In the genomic region with DNA sequence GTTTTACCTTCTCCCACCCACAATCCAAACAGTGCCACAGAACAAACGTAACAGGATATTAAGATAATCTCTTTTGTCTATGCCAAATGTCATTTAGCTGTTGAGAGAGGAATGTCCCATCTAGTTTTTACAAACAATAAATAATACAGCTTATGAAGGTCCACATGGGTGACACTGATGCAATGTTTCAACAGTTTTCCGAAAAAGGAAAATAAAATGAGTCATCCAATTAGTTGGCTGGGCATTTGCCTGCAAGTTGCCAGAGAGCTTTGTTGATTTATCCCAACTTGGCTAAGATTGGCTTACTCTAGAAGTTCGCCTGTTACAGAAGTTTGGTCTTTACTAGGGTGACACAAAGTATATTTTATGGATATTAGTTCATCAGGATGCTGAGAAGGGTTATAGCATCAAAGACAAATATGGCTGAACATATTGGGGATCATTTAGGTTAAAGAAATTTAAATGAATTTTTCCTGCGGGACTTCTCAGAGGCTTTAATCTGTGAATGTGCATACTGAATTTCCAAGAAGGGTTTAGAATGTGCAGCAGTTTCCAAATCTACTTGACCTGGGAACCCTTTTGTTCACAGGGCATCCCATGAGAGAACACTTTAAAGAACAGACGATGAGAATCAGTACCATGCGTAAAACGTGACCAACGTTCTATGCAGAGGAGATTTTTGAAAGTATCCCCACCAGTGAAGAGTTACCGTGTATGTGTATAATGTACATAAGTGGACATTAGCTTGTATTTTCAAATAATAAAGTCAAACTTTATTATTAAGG, we compare ENCODE assay signal across 11 cellular contexts.
A peak's percentile ranks its signal among the peaks of the same experiment; 100 is the strongest.
DNase-seq lines count a peak whose midpoint lies in the region; ATAC-seq, FAIRE-seq and TF ChIP-seq lines count a peak whose summit lies in the region.
"Had no signal": no experiment of that assay in that cellular context is flagged by ENCODE, and none has a peak within 500 bp of the region (broad histone marks: within the 10 kb centered on the region; RNA-seq: fewer than 3 reads in every experiment).

No MANE protein-coding gene starts in this region.

- H3K4me2 ChIP-seq in mammary epithelial cell (ENCODE audit: insufficient read depth, low read depth, low read length) (peak overlapping the region; percentile 45), keratinocyte (ENCODE audit: control insufficient read depth, extremely low read depth, insufficient read depth, low read depth, low read length) (peak overlapping the region; percentile 39), H9 (ENCODE audit: insufficient read depth, insufficient read length, low read length) (no peak overlapping the region)

- H3K9ac ChIP-seq in mammary epithelial cell (ENCODE audit: insufficient read depth, low read length) (peak overlapping the region; percentile 7), keratinocyte (ENCODE audit: control insufficient read depth, extremely low read depth, insufficient read depth, low read length) (peak overlapping the region; percentile 56), H9 (ENCODE audit: extremely low read depth, insufficient read length, low read length) (no peak overlapping the region)

- no peak overlapping the region for H4K8ac ChIP-seq in H9 (replicated peaks; ENCODE audit: insufficient read length, low read depth, low read length)

- no peaks in the 10 kb centered on the region for H3K36me3 ChIP-seq in breast epithelium
- H3K36me3 ChIP-seq in mammary epithelial cell (ENCODE audit: insufficient read depth, low read length): no peaks in the 10 kb centered on the region
- peaks cover 0 to 4% of the 10 kb centered on the region in 2 experiments for H3K36me3 ChIP-seq in keratinocyte (ENCODE audit: control insufficient read depth in 2 of 2, extremely low read depth in 1 of 2, insufficient read depth in 2 of 2, low read length in 2 of 2)
- no peaks in the 10 kb centered on the region for H3K36me3 ChIP-seq in uterus
- H3K36me3 ChIP-seq in CD4-positive, alpha-beta memory T cell (ENCODE audit: insufficient read depth, low read length): no peaks in the 10 kb centered on the region

- H3K9me3 Mint-ChIP-seq in MCF 10A (ENCODE audit: unreplicated experiment): no peaks in the 10 kb centered on the region
- H3K9me3 Mint-ChIP-seq in CD4-positive, alpha-beta memory T cell: peaks cover 0 to 3% (median 0%) of the 10 kb centered on the region in 8 donors
- H3K9me3 Mint-ChIP-seq in H9: no peaks in the 10 kb centered on the region
- H3K9me3 Mint-ChIP-seq: activated T-helper 2 cell treated with anti-CD3 and anti-CD28 coated beads, Interferon-gamma antibody, Interleukin-2, Interleukin-4, amounts not matched to agents 10 μg/mL and 5 μg/mL and 100 μg/mL, durations not matched to agents 14 hours and 24 hours and 36 hours had no signal

- no peak overlapping the region for H3T11ph ChIP-seq in H9 (ENCODE audit: low read length)

- no peaks in the 10 kb centered on the region for H3K23me2 ChIP-seq in H9 (ENCODE audit: insufficient read length, low read depth, low read length, poor library complexity, severe bottlenecking)

- H2BK15ac ChIP-seq in H9 (ENCODE audit: low read depth, low read length): no peak overlapping the region

- intact Hi-C loops in MCF 10A (cut with micrococcal nuclease) (loop anchor here (5.0 kb wide), 1 partner anchor 48 kb away; no protein-coding TSS in a partner anchor), breast epithelium (cut with DNase I; ENCODE audit: low total_unique reads) (no loop called here), mammary epithelial cell (cut with micrococcal nuclease) (loop anchor here (2.0 kb wide), 1 partner anchor 69 kb away; no protein-coding TSS in a partner anchor), uterus (cut with DNase I; ENCODE audit: low total_unique reads) (no loop called here)
- intact Hi-C loops in CD4-positive, alpha-beta memory T cell (cut with micrococcal nuclease): no loop called here

- no peak overlapping the region for H3K56ac ChIP-seq in H9 (ENCODE audit: insufficient read length, low read depth, low read length)

- H3K4me3 ChIP-seq in breast epithelium (no peak overlapping the region), mammary epithelial cell (replicated peaks in 1 of 3; ENCODE audit: insufficient read depth in 1 of 3, low read depth in 2 of 3, low read length in 3 of 3) (no peak overlapping the region), keratinocyte (ENCODE audit: control insufficient read depth in 2 of 3, extremely low read depth in 1 of 3, insufficient read depth in 2 of 3, low read depth in 1 of 3, low read length in 3 of 3) (no peak overlapping the region), uterus (no peak overlapping the region)
- no peak overlapping the region for H3K4me3 ChIP-seq in CD4-positive, alpha-beta memory T cell (ENCODE audit: low read length in 2 of 2)

- no peak overlapping the region for H2AK5ac ChIP-seq in H9 (ENCODE audit: insufficient read length, low read length)

- H2BK20ac ChIP-seq in H9 (ENCODE audit: low read depth, low read length, poor library complexity, severe bottlenecking): no peak overlapping the region

- POLR2A ChIA-PET in MCF 10A (lab: Yijun Ruan, JAX): interaction anchor here (0.7 to 2.3 kb wide), 5 partner anchors 10 to 99 kb away, joined by 3 to 6 read pairs (median 3); no protein-coding TSS in a partner anchor
- POLR2A ChIA-PET in CD4-positive, alpha-beta memory T cell (lab: Charles Lee; ENCODE audit: partially characterized antibody): no interaction called here

- dilution Hi-C loops in mammary epithelial cell (cut with HindIII; ENCODE audit: low sequenced_read_pairs) (no loop called here), keratinocyte (cut with MboI; ENCODE audit: extremely low pct_ligation_motif_present, low sequenced_read_pairs) (no loop called here)

- no peak overlapping the region for H3K18ac ChIP-seq in H9 (ENCODE audit: insufficient read length, low read depth, low read length)

- no peaks in the 10 kb centered on the region for H3K79me1 ChIP-seq in H9 (ENCODE audit: insufficient read depth, low read depth, low read length, poor library complexity, severe bottlenecking)

- TF ChIP-seq CTCF in MCF 10A (IDR thresholded peaks at IDR 0.05; ENCODE audit: unreplicated experiment) (no peak), breast epithelium (IDR thresholded peaks at IDR 0.05) (no peak), mammary epithelial cell (conservative IDR thresholded peaks at IDR 0.05 in 1 of 2, IDR thresholded peaks at IDR 0.05 in 1 of 2; ENCODE audit: extremely low read depth in 1 of 2, insufficient read depth in 1 of 2, low read depth in 1 of 2, low read length in 2 of 2) (no peak), keratinocyte (optimal IDR thresholded peaks at IDR 0.05 in 1 of 3, IDR thresholded peaks at IDR 0.05 in 1 of 3, conservative IDR thresholded peaks at IDR 0.05 in 1 of 3; ENCODE audit: extremely low read depth in 1 of 3, insufficient read depth in 2 of 3, low read length in 3 of 3) (no peak), uterus (IDR thresholded peaks at IDR 0.05) (no peak), H9 (conservative IDR thresholded peaks at IDR 0.05) (no peak)

- H3K4me3 Mint-ChIP-seq in MCF 10A (ENCODE audit: unreplicated experiment) (peak overlapping the region; percentile 7), H9 (no peak overlapping the region)
- H3K4me3 Mint-ChIP-seq in CD4-positive, alpha-beta memory T cell: no peak overlapping the region
- H3K4me3 Mint-ChIP-seq: B cell had no signal

- CTCF ChIA-PET in MCF 10A (lab: Yijun Ruan, JAX): interaction anchor here (0.6 to 1.5 kb wide), 5 partner anchors 9 to 437 kb away, joined by 3 to 5 read pairs (median 3); no protein-coding TSS in a partner anchor
- CTCF ChIA-PET in mammary epithelial cell (lab: Charles Lee; ENCODE audit: low non-redundant PET): interaction anchor here (0.7 kb wide), 1 partner anchor 61 kb away, joined by 6 read pairs; no protein-coding TSS in a partner anchor
- CTCF ChIA-PET in CD4-positive, alpha-beta memory T cell (lab: Charles Lee; ENCODE audit: partially characterized antibody): interaction anchor here (1.1 to 2.3 kb wide), 5 partner anchors 8 to 60 kb away, joined by 3 to 7 read pairs (median 4); no protein-coding TSS in a partner anchor

- H3K27me3 Mint-ChIP-seq in MCF 10A (ENCODE audit: insufficient read depth, unreplicated experiment) (no peaks in the 10 kb centered on the region), H9 (ENCODE audit: low read depth) (no peaks in the 10 kb centered on the region; the same call in 1 of the 2 replicates)
- peaks cover 8 to 11% of the 10 kb centered on the region in 2 donors for H3K27me3 Mint-ChIP-seq in CD4-positive, alpha-beta memory T cell

- no peak overlapping the region for H3K4ac ChIP-seq in H9 (ENCODE audit: low read depth, low read length)

- in situ Hi-C loops in mammary epithelial cell (cut with MboI; ENCODE audit: low sequenced_read_pairs in 2 of 2): no loop called here

- no peak overlapping the region for H3K23ac ChIP-seq in H9 (ENCODE audit: insufficient read length, low read depth, low read length)

- peaks cover 0 to 10% of the 10 kb centered on the region in 2 donors for H3K27me3 ChIP-seq in breast epithelium
- H3K27me3 ChIP-seq in mammary epithelial cell (ENCODE audit: insufficient read depth, low read length): no peaks in the 10 kb centered on the region
- H3K27me3 ChIP-seq in keratinocyte (ENCODE audit: control insufficient read depth, extremely low read depth, insufficient read depth, low read length): no peaks in the 10 kb centered on the region
- no peaks in the 10 kb centered on the region for H3K27me3 ChIP-seq in uterus
- H3K27me3 ChIP-seq in CD4-positive, alpha-beta memory T cell (ENCODE audit: insufficient read depth, low read length): no peaks in the 10 kb centered on the region
- H3K27me3 ChIP-seq in H9 (ENCODE audit: insufficient read depth, low read length): no peaks in the 10 kb centered on the region

- FAIRE-seq in keratinocyte (lab: Jason Lieb, UNC): peak; percentile 64

- BruUV-seq in MCF 10A (replicated peaks; lab: Mats Ljungman, UMichigan) (TSS peak; percentile 49), mammary epithelial cell (replicated peaks; lab: Mats Ljungman, UMichigan) (TSS peak; percentile 12)

- H4K20me1 ChIP-seq in mammary epithelial cell (ENCODE audit: insufficient read depth, low read length) (no peaks in the 10 kb centered on the region), keratinocyte (ENCODE audit: control insufficient read depth, extremely low read depth, insufficient read depth, low read length) (no peaks in the 10 kb centered on the region), H9 (ENCODE audit: control insufficient read depth, insufficient read depth, insufficient read length) (no peaks in the 10 kb centered on the region)

- H4K91ac ChIP-seq in H9 (ENCODE audit: insufficient read length, low read depth, low read length): no peak overlapping the region

- no peaks in the 10 kb centered on the region for H3K4me1 ChIP-seq in breast epithelium
- H3K4me1 ChIP-seq in mammary epithelial cell (ENCODE audit: insufficient read depth, low read length): peaks cover 22% of the 10 kb centered on the region
- H3K4me1 ChIP-seq in keratinocyte (ENCODE audit: control insufficient read depth, extremely low read depth, insufficient read depth, low read length): peaks cover 23% of the 10 kb centered on the region
- peaks cover 1 to 11% of the 10 kb centered on the region in 2 donors for H3K4me1 ChIP-seq in uterus
- no peaks in the 10 kb centered on the region for H3K4me1 ChIP-seq in CD4-positive, alpha-beta memory T cell (ENCODE audit: insufficient read depth, low read length)
- no peaks in the 10 kb centered on the region for H3K4me1 ChIP-seq in H9 (ENCODE audit: insufficient read depth, low read length)

- peaks cover 2% of the 10 kb centered on the region for H3K9me1 ChIP-seq in keratinocyte (ENCODE audit: control insufficient read depth, extremely low read depth, insufficient read depth, low read length)

- peak overlapping the region; percentile 96 for H3K27ac Mint-ChIP-seq in MCF 10A (ENCODE audit: low read depth, unreplicated experiment)
- H3K27ac Mint-ChIP-seq in CD4-positive, alpha-beta memory T cell: no peak overlapping the region
- H3K27ac Mint-ChIP-seq in H9: no peak overlapping the region
- H3K27ac Mint-ChIP-seq: activated T-helper 2 cell treated with anti-CD3 and anti-CD28 coated beads, Interferon-gamma antibody, Interleukin-2, Interleukin-4, amounts not matched to agents 10 μg/mL and 5 μg/mL and 100 μg/mL, durations not matched to agents 14 hours and 24 hours and 36 hours; B cell had no signal

- H2BK120ac ChIP-seq in H9 (ENCODE audit: low read depth, low read length, poor library complexity, severe bottlenecking): no peak overlapping the region

- H2BK5ac ChIP-seq in H9 (ENCODE audit: insufficient read length, low read length): no peak overlapping the region

- no peak overlapping the region for H3K14ac ChIP-seq in H9 (ENCODE audit: insufficient read depth, low read length)

- TF ChIP-seq POLR2A in breast epithelium (IDR thresholded peaks at IDR 0.05): no peak
- TF ChIP-seq POLR2A in uterus (IDR thresholded peaks at IDR 0.05): no peak

- peaks cover 6% of the 10 kb centered on the region for H3K36me3 Mint-ChIP-seq in MCF 10A (ENCODE audit: insufficient read depth, unreplicated experiment)
- H3K36me3 Mint-ChIP-seq in CD4-positive, alpha-beta memory T cell: no peaks in the 10 kb centered on the region
- H3K36me3 Mint-ChIP-seq in H9 (ENCODE audit: insufficient read depth in 1 of 3, low read depth in 3 of 3): no peaks in the 10 kb centered on the region

- H3K4me1 Mint-ChIP-seq in MCF 10A (ENCODE audit: insufficient read depth, unreplicated experiment) (peaks cover 27% of the 10 kb centered on the region), H9 (peaks cover 15 to 27% of the 10 kb centered on the region in 2 experiments)
- peaks cover 5 to 6% (median 6%) of the 10 kb centered on the region in 4 donors for H3K4me1 Mint-ChIP-seq in CD4-positive, alpha-beta memory T cell
- H3K4me1 Mint-ChIP-seq: B cell had no signal

- peak; percentile 87 for DNase-seq in MCF 10A (ENCODE audit: unreplicated experiment)
- DNase-seq in breast epithelium (ENCODE audit: low spot score in 2 of 2): no peak
- peak; percentile 70 for DNase-seq in mammary epithelial cell
- DNase-seq in keratinocyte (ENCODE audit: low read depth, low spot score): no peak
- DNase-seq in uterus: peak; percentile 37 to 60
- no peak for DNase-seq in CD4-positive, alpha-beta memory T cell
- no peak for DNase-seq in H9
- DNase-seq: NCI-H1092 had no signal

- H2AFZ ChIP-seq in mammary epithelial cell (ENCODE audit: low read depth, low read length): peak overlapping the region; percentile 68
- no peak overlapping the region for H2AFZ ChIP-seq in keratinocyte (ENCODE audit: control insufficient read depth, low read length)
- no peak overlapping the region for H2AFZ ChIP-seq in H9 (ENCODE audit: low read length)

- WGBS in mammary epithelial cell (ENCODE audit: low coverage, missing lambda C conversion rate): 70% methylated on average over 9 of the region's 9 CpGs
- WGBS in H9 (ENCODE audit: extremely low coverage, insufficient read length, low lambda C conversion rate): no CpG with 5 or more reads among the region's 9 CpGs

- H4K5ac ChIP-seq in H9 (ENCODE audit: insufficient read length, low read depth, low read length): no peak overlapping the region

- no peak for ATAC-seq in HG03175 (IDR thresholded peaks at IDR 0.05; ENCODE audit: unreplicated experiment)

- H3K27ac ChIP-seq in breast epithelium: no peak overlapping the region
- H3K27ac ChIP-seq in mammary epithelial cell (ENCODE audit: insufficient read depth, low read depth, low read length): peak overlapping the region; percentile 88
- peak overlapping the region; percentile 83 for H3K27ac ChIP-seq in keratinocyte (ENCODE audit: control insufficient read depth, insufficient read depth, low read length)
- H3K27ac ChIP-seq in uterus: peak overlapping the region; percentile 48 to 66
- no peak overlapping the region for H3K27ac ChIP-seq in CD4-positive, alpha-beta memory T cell (ENCODE audit: low read depth, low read length)
- no peak overlapping the region for H3K27ac ChIP-seq in H9 (ENCODE audit: insufficient read length, low read depth, low read length)

- peaks cover 90% of the 10 kb centered on the region for H3K79me2 ChIP-seq in mammary epithelial cell (ENCODE audit: insufficient read depth, low read length)
- peaks cover 67% of the 10 kb centered on the region for H3K79me2 ChIP-seq in keratinocyte (ENCODE audit: control insufficient read depth, insufficient read depth, low read length)
- no peaks in the 10 kb centered on the region for H3K79me2 ChIP-seq in H9 (ENCODE audit: insufficient read depth, low read length)

- H3K9me3 ChIP-seq in breast epithelium: no peaks in the 10 kb centered on the region
- no peaks in the 10 kb centered on the region for H3K9me3 ChIP-seq in mammary epithelial cell (replicated peaks; ENCODE audit: insufficient read depth, low read length)
- H3K9me3 ChIP-seq in keratinocyte (ENCODE audit: control insufficient read depth, low read depth, low read length): no peaks in the 10 kb centered on the region
- no peaks in the 10 kb centered on the region for H3K9me3 ChIP-seq in uterus
- no peaks in the 10 kb centered on the region for H3K9me3 ChIP-seq in CD4-positive, alpha-beta memory T cell (ENCODE audit: control insufficient read depth in 1 of 2, low read length in 2 of 2)
- no peaks in the 10 kb centered on the region for H3K9me3 ChIP-seq in H9 (ENCODE audit: control insufficient read depth, low read depth, low read length)

- no peak overlapping the region for H2BK12ac ChIP-seq in H9 (ENCODE audit: insufficient read length, low read depth, low read length)

Comparison
In these comparisons a context has a peak if more than half of its experiments do, and no peak if none do; other contexts are left out.
1. DNase-seq: peak in MCF 10A (single experiment), mammary epithelial cell (single experiment) and uterus (2 of 2); none in breast epithelium (0 of 2), keratinocyte (single experiment), CD4-positive, alpha-beta memory T cell (0 of 5) and H9 (single experiment).
2. H3K27ac ChIP-seq: peak in mammary epithelial cell (single experiment), keratinocyte (single experiment) and uterus (2 of 2); none in breast epithelium (0 of 2), CD4-positive, alpha-beta memory T cell (single experiment) and H9 (single experiment).
3. intact Hi-C loops: an anchor here in MCF 10A (5.0 kb wide) and mammary epithelial cell (2.0 kb wide); none called in breast epithelium, uterus and CD4-positive, alpha-beta memory T cell.